In the genomic region with DNA sequence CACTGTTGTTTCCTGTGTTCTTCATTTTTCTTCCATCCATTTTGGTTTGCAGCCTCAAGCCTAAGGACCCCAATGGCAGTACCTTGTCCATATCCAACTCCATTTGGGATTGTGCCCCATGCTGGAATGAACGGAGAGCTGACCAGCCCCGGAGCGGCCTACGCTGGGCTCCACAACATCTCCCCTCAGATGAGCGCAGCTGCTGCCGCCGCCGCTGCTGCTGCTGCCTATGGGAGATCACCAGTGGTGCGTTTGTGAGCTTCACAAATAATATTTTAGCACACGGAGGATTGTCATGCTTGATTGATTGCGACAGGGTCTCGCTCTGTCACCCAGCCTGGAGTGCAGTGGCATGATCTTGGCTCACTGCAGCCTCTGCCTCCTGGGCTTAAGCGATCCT, we compare ENCODE assay signal across 3 cellular contexts.
"Had no signal": no experiment of that assay in that cellular context is flagged by ENCODE, and none has a peak within 500 bp of the region (broad histone marks: within the 10 kb centered on the region; RNA-seq: fewer than 3 reads in every experiment).

No MANE protein-coding gene starts in this region.

- ATAC-seq: GM12878 had no signal

- DNase-seq: GDM1, GF-D8 had no signal

- H3K4me3 ChIP-seq: GM12878 had no signal
